In the genomic region with DNA sequence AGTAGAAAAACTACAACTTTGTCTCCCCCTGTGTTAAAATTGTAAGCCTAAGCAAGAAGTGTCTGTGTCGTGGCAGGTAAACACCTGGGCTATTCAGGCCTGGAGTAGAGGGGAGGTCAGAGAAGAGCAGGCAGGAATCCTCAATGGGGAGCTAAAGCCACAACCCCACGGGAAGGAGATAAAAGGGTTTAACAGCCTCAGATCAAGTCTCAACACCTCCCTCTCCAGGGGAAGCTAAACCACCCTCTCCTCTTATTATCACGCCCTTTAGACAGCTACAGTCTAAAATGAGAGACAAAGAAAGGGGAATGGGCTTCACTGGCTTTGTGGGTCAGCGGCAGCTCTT, we compare ENCODE assay signal across 11 cellular contexts. TPM values are rescaled to one million over a fixed set of nuclear protein-coding genes. Genes with fewer than 3 reads are reported as not detected.
DNase-seq lines count a peak whose midpoint lies in the region; ATAC-seq and TF ChIP-seq lines count a peak whose summit lies in the region.
"Had no signal": no experiment of that assay in that cellular context is flagged by ENCODE, and none has a peak within 500 bp of the region (broad histone marks: within the 10 kb centered on the region; RNA-seq: fewer than 3 reads in every experiment).

No MANE protein-coding gene starts in this region.

- peak in 1 of 8 donors; percentile 5 for ATAC-seq in heart right ventricle
- ATAC-seq in left cardiac atrium: no peak
- ATAC-seq in HG02840 (IDR thresholded peaks at IDR 0.05; ENCODE audit: low FRiP score, unreplicated experiment): no peak

- H3K4me3 ChIP-seq in heart right ventricle (peak overlapping the region in 9 of 10 donors; percentile 8 to 56 (median 49)), duodenal mucosa (ENCODE audit: low read depth in 1 of 2, low read length in 2 of 2) (peak overlapping the region; percentile 65), vagina (peak overlapping the region; percentile 32 to 42), uterus (no peak overlapping the region)

- H3K36me3 Mint-ChIP-seq in mesothelial cell of epicardium: no peaks in the 10 kb centered on the region
- H3K36me3 Mint-ChIP-seq: activated naive CD4-positive, alpha-beta T cell treated with anti-CD3 and anti-CD28 coated beads, Interleukin-2, amount 10 ng/mL, durations not matched to agents 7 days and 5 days had no signal

- 22 to 27% methylated on average over 4 of the region's 4 CpGs for WGBS in heart right ventricle, 2 donors

- peak overlapping the region; percentile 3 to 28 for H3K9ac ChIP-seq in duodenal mucosa (ENCODE audit: low read depth in 1 of 2, low read length in 2 of 2)

- intact Hi-C loops in heart right ventricle (cut with DNase I) (no loop called here), left cardiac atrium (cut with DNase I) (no loop called here), vagina (cut with DNase I) (no loop called here), uterus (cut with DNase I; ENCODE audit: low total_unique reads) (no loop called here)

- H3K9me3 Mint-ChIP-seq in mesothelial cell of epicardium: no peaks in the 10 kb centered on the region
- H3K9me3 Mint-ChIP-seq: activated CD4-positive, alpha-beta T cell treated with anti-CD3 and anti-CD28 coated beads, Interleukin-2, amount 10 ng/mL, durations not matched to agents 24 days and 14 days; activated naive CD4-positive, alpha-beta T cell treated with anti-CD3 and anti-CD28 coated beads, Interleukin-2, amount 10 ng/mL, durations not matched to agents 7 days and 5 days had no signal

- H3K27ac Mint-ChIP-seq in mesothelial cell of epicardium: peak overlapping the region; percentile 33
- H3K27ac Mint-ChIP-seq: activated CD4-positive, alpha-beta T cell treated with anti-CD3 and anti-CD28 coated beads, Interleukin-2, amount 10 ng/mL, durations not matched to agents 24 days and 14 days; activated naive CD4-positive, alpha-beta T cell treated with anti-CD3 and anti-CD28 coated beads, Interleukin-2, amount 10 ng/mL, durations not matched to agents 7 days and 5 days had no signal

- no peaks in the 10 kb centered on the region for H3K36me3 ChIP-seq in heart right ventricle
- H3K36me3 ChIP-seq in duodenal mucosa (ENCODE audit: control insufficient read depth in 1 of 2, insufficient read depth in 2 of 2, low read length in 2 of 2): no peaks in the 10 kb centered on the region
- H3K36me3 ChIP-seq in vagina: no peaks in the 10 kb centered on the region
- H3K36me3 ChIP-seq in uterus: no peaks in the 10 kb centered on the region

- no peak for TF ChIP-seq CTCF in heart right ventricle (IDR thresholded peaks at IDR 0.05)
- TF ChIP-seq CTCF in mesothelial cell of epicardium (IDR thresholded peaks at IDR 0.05; ENCODE audit: unreplicated experiment): no peak
- no peak for TF ChIP-seq CTCF in vagina (IDR thresholded peaks at IDR 0.05)
- TF ChIP-seq CTCF in uterus (IDR thresholded peaks at IDR 0.05): no peak

- H3K27ac ChIP-seq in heart right ventricle (no peak overlapping the region), duodenal mucosa (ENCODE audit: low read depth, low read length) (no peak overlapping the region), vagina (no peak overlapping the region), uterus (no peak overlapping the region)

- H3K4me3 Mint-ChIP-seq in mesothelial cell of epicardium: peak overlapping the region; percentile 74
- H3K4me3 Mint-ChIP-seq: activated CD4-positive, alpha-beta T cell treated with anti-CD3 and anti-CD28 coated beads, Interleukin-2, amount 10 ng/mL, durations not matched to agents 24 days and 14 days; activated naive CD4-positive, alpha-beta T cell treated with anti-CD3 and anti-CD28 coated beads, Interleukin-2, amount 10 ng/mL, durations not matched to agents 7 days and 5 days had no signal

- no peak for DNase-seq in heart right ventricle
- DNase-seq in left cardiac atrium: no peak
- DNase-seq in mesothelial cell of epicardium (ENCODE audit: low spot score in 2 of 2, unreplicated experiment in 2 of 2): no peak
- DNase-seq in vagina (ENCODE audit: extremely low spot score in 2 of 2): no peak
- no peak for DNase-seq in uterus
- no peak for DNase-seq in COR-L47 (lab: John Stamatoyannopoulos, UW)
- DNase-seq: activated naive CD4-positive, alpha-beta T cell treated with anti-CD3 and anti-CD28 coated beads, Interleukin-2, amount 10 ng/mL, durations not matched to agents 7 days and 5 days; stimulated activated CD4-positive, alpha-beta T cell treated with anti-CD3 and anti-CD28 coated beads, Interleukin-2, amount 100 ng/mL, for 24 hours had no signal

- H3K9me3 ChIP-seq in heart right ventricle (no peaks in the 10 kb centered on the region), duodenal mucosa (ENCODE audit: control insufficient read depth in 1 of 2, low read length in 2 of 2) (no peaks in the 10 kb centered on the region), vagina (no peaks in the 10 kb centered on the region), uterus (no peaks in the 10 kb centered on the region)

- TF ChIP-seq POLR2A in vagina (IDR thresholded peaks at IDR 0.05): no peak
- TF ChIP-seq POLR2A in uterus (IDR thresholded peaks at IDR 0.05): no peak

- H3K4me1 Mint-ChIP-seq in mesothelial cell of epicardium: peaks cover 53% of the 10 kb centered on the region

- peaks cover 3 to 57% (median 32%) of the 10 kb centered on the region in 9 donors for H3K4me1 ChIP-seq in heart right ventricle
- H3K4me1 ChIP-seq in duodenal mucosa (ENCODE audit: control insufficient read depth in 1 of 2, insufficient read depth in 2 of 2, low read length in 2 of 2): peaks cover 25 to 31% of the 10 kb centered on the region in 2 donors
- H3K4me1 ChIP-seq in vagina: peaks cover 35% of the 10 kb centered on the region
- no peaks in the 10 kb centered on the region for H3K4me1 ChIP-seq in uterus

- peaks cover 23% of the 10 kb centered on the region for H3K27me3 Mint-ChIP-seq in mesothelial cell of epicardium (ENCODE audit: low read depth)

- H3K27me3 ChIP-seq in heart right ventricle (peaks cover 0 to 5% (median 0%) of the 10 kb centered on the region in 7 donors), duodenal mucosa (ENCODE audit: control insufficient read depth in 1 of 2, insufficient read depth in 2 of 2, low read length in 2 of 2) (no peaks in the 10 kb centered on the region), vagina (no peaks in the 10 kb centered on the region), uterus (no peaks in the 10 kb centered on the region)

RNA-seq across cellular contexts. Expression of a gene that starts 11.6 kb away (rescaled TPM):
- total RNA-seq in heart right ventricle (10 to 100 TPM in 1 of 10 donors, 1 to 10 TPM in 9; 4.4 to 12.6 (median 5.8) TPM), left cardiac atrium (10 to 100 TPM; 12.5 to 24.0 TPM), mesothelial cell of epicardium (27.1 to 29.7 TPM (median 27.3 TPM) in 3 replicates), vagina (18.4 TPM), uterus (10 to 100 TPM in 2 of 4 donors, 1 to 10 TPM in 2; 2.0 to 39.8 (median 13.8) TPM)
- polyA plus RNA-seq in heart right ventricle: 1 to 10 TPM; 1.5 to 5.3 TPM

Comparison
In these comparisons a context has a peak if more than half of its experiments do, and no peak if none do; other contexts are left out.
1. H3K4me3 ChIP-seq: peak in heart right ventricle (9 of 10), duodenal mucosa (2 of 2) and vagina (2 of 2); none in uterus (0 of 2).